ENCODE assay signal across 7 cellular contexts in the genomic region with DNA sequence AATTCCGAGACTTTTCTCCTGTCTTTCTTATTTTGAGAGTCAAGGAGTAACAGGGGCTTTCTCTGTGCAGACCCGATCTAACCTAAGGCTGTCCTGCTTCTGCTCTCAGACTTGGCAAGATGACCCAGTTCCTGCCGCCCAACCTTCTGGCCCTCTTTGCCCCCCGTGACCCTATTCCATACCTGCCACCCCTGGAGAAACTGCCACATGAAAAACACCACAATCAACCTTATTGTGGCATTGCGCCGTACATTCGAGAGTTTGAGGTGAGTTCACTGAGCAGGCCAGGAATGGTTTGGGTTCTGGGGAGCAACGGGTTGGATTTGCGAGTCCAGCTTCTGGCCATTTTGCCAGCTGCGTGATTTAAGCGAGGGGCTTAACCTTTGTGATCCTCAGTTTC. TPM values are rescaled to one million over a fixed set of nuclear protein-coding genes. Genes with fewer than 3 reads are reported as not detected.
DNase-seq lines count a peak whose midpoint lies in the region; ATAC-seq and TF ChIP-seq lines count a peak whose summit lies in the region.

No MANE protein-coding gene starts in this region.

- H3K4me3 ChIP-seq in HUES48 (ENCODE audit: low read depth, low read length) (peak overlapping the region; percentile 93), stomach (peak overlapping the region; percentile 83 to 98 (median 89))

- 20 to 35% (median 32%) methylated on average over 11 of the region's 11 CpGs for WGBS in stomach, 5 donors

- ATAC-seq in GM21360 (IDR thresholded peaks at IDR 0.05; ENCODE audit: unreplicated experiment): no peak
- no peak for ATAC-seq in GM19023 (IDR thresholded peaks at IDR 0.05; ENCODE audit: unreplicated experiment)

- H3K27ac Mint-ChIP-seq in activated T-helper 2 cell treated with anti-CD3 and anti-CD28 coated beads, Interferon-gamma antibody, Interleukin-2, Interleukin-4, amounts not matched to agents 10 μg/mL and 5 μg/mL and 100 μg/mL, durations not matched to agents 14 hours and 24 hours and 36 hours: peak overlapping the region; percentile 76
- H3K27ac Mint-ChIP-seq in immature natural killer cell: peak overlapping the region; percentile 80 to 96 (median 92)

- DNase-seq in activated T-helper 2 cell treated with anti-CD3 and anti-CD28 coated beads, Interferon-gamma antibody, Interleukin-2, Interleukin-4, amounts not matched to agents 10 μg/mL and 5 μg/mL and 100 μg/mL, durations not matched to agents 14 hours and 24 hours and 36 hours (ENCODE audit: low spot score): no peak
- DNase-seq in immature natural killer cell: no peak
- no peak for DNase-seq in stomach
- no peak for DNase-seq in NAMALWA (ENCODE audit: low spot score)

- H3K36me3 ChIP-seq in HUES48 (ENCODE audit: control insufficient read depth, insufficient read depth, low read length): peaks cover 36% of the 10 kb centered on the region
- H3K36me3 ChIP-seq in stomach: peaks cover 26 to 44% (median 40%) of the 10 kb centered on the region in 4 donors

- no peak for TF ChIP-seq POLR2A in stomach (IDR thresholded peaks at IDR 0.05)

- no peaks in the 10 kb centered on the region for H3K9me3 ChIP-seq in HUES48 (ENCODE audit: control insufficient read depth, insufficient read depth, low read length)
- H3K9me3 ChIP-seq in stomach: no peaks in the 10 kb centered on the region

- H3K4me1 ChIP-seq in HUES48 (ENCODE audit: control insufficient read depth, insufficient read depth, low read length) (peaks cover 2% of the 10 kb centered on the region; the same call in 1 of the 2 replicates), stomach (peaks cover 24 to 44% (median 40%) of the 10 kb centered on the region in 4 donors)

- H3K4me1 Mint-ChIP-seq in activated T-helper 2 cell treated with anti-CD3 and anti-CD28 coated beads, Interferon-gamma antibody, Interleukin-2, Interleukin-4, amounts not matched to agents 10 μg/mL and 5 μg/mL and 100 μg/mL, durations not matched to agents 14 hours and 24 hours and 36 hours (ENCODE audit: low read depth): peaks cover 21% of the 10 kb centered on the region
- peaks cover 37 to 41% of the 10 kb centered on the region in 2 donors for H3K4me1 Mint-ChIP-seq in immature natural killer cell

- peaks cover 41% of the 10 kb centered on the region for H3K36me3 Mint-ChIP-seq in activated T-helper 2 cell treated with anti-CD3 and anti-CD28 coated beads, Interferon-gamma antibody, Interleukin-2, Interleukin-4, amounts not matched to agents 10 μg/mL and 5 μg/mL and 100 μg/mL, durations not matched to agents 14 hours and 24 hours and 36 hours (ENCODE audit: low read depth)
- H3K36me3 Mint-ChIP-seq in immature natural killer cell: peaks cover 5 to 11% (median 7%) of the 10 kb centered on the region in 3 donors

- H3K27me3 Mint-ChIP-seq in activated T-helper 2 cell treated with anti-CD3 and anti-CD28 coated beads, Interferon-gamma antibody, Interleukin-2, Interleukin-4, amounts not matched to agents 10 μg/mL and 5 μg/mL and 100 μg/mL, durations not matched to agents 14 hours and 24 hours and 36 hours (ENCODE audit: low read depth): no peaks in the 10 kb centered on the region
- H3K27me3 Mint-ChIP-seq in immature natural killer cell (ENCODE audit: low read depth in 3 of 3): peaks cover 20 to 21% (median 20%) of the 10 kb centered on the region in 3 donors

- peak overlapping the region; percentile 91 for H3K9ac ChIP-seq in HUES48 (ENCODE audit: low read depth, low read length)

- H3K4me3 Mint-ChIP-seq in activated T-helper 2 cell treated with anti-CD3 and anti-CD28 coated beads, Interferon-gamma antibody, Interleukin-2, Interleukin-4, amounts not matched to agents 10 μg/mL and 5 μg/mL and 100 μg/mL, durations not matched to agents 14 hours and 24 hours and 36 hours (ENCODE audit: low read depth): peak overlapping the region; percentile 99
- H3K4me3 Mint-ChIP-seq in immature natural killer cell: peak overlapping the region; percentile 93 to 96 (median 95)

- H3K27me3 ChIP-seq in HUES48 (ENCODE audit: control insufficient read depth, insufficient read depth, low read length): no peaks in the 10 kb centered on the region
- no peaks in the 10 kb centered on the region for H3K27me3 ChIP-seq in stomach

- intact Hi-C loops in activated T-helper 2 cell treated with anti-CD3 and anti-CD28 coated beads, Interferon-gamma antibody, Interleukin-2, Interleukin-4, amounts not matched to agents 10 μg/mL and 5 μg/mL and 100 μg/mL, durations not matched to agents 14 hours and 24 hours and 36 hours (cut with micrococcal nuclease): no loop called here
- intact Hi-C loops in stomach (cut with DNase I; ENCODE audit: low total_unique reads): no loop called here

- TF ChIP-seq CTCF in stomach (IDR thresholded peaks at IDR 0.05): no peak

- no peaks in the 10 kb centered on the region for H3K9me3 Mint-ChIP-seq in activated T-helper 2 cell treated with anti-CD3 and anti-CD28 coated beads, Interferon-gamma antibody, Interleukin-2, Interleukin-4, amounts not matched to agents 10 μg/mL and 5 μg/mL and 100 μg/mL, durations not matched to agents 14 hours and 24 hours and 36 hours
- H3K9me3 Mint-ChIP-seq in immature natural killer cell: no peaks in the 10 kb centered on the region

- no peak for TF ChIP-seq EP300 in stomach (IDR thresholded peaks at IDR 0.05)

- H3K27ac ChIP-seq in HUES48 (ENCODE audit: low read depth, low read length) (no peak overlapping the region), stomach (peak overlapping the region in 3 of 5 donors; percentile 91 to 94 (median 93))

RNA-seq across cellular contexts. Expression of gene SNRNP70, which starts 1.0 kb away (rescaled TPM):
- total RNA-seq in activated T-helper 2 cell treated with anti-CD3 and anti-CD28 coated beads, Interferon-gamma antibody, Interleukin-2, Interleukin-4, amounts not matched to agents 10 μg/mL and 5 μg/mL and 100 μg/mL, durations not matched to agents 14 hours and 24 hours and 36 hours: 259 and 279 TPM in 2 replicates
- polyA plus RNA-seq in immature natural killer cell: 10 to 100 TPM; 42.6 to 84.4 (median 48.8) TPM
- total RNA-seq in stomach: 1,000 to 10,000 TPM in 1 of 5 donors, 100 to 1,000 TPM in 4; 163 to 3,365 (median 235) TPM
- polyA plus RNA-seq in stomach: 100 to 1,000 TPM; 170 to 258 (median 192) TPM

RNA-seq across cellular contexts. Expression of gene KCNA7, which starts 13.8 kb away (rescaled TPM):
- total RNA-seq in activated T-helper 2 cell treated with anti-CD3 and anti-CD28 coated beads, Interferon-gamma antibody, Interleukin-2, Interleukin-4, amounts not matched to agents 10 μg/mL and 5 μg/mL and 100 μg/mL, durations not matched to agents 14 hours and 24 hours and 36 hours: not detected in 2 replicates
- not detected for polyA plus RNA-seq in immature natural killer cell
- total RNA-seq in stomach: not detected
- polyA plus RNA-seq in stomach: not detected

RNA-seq across cellular contexts. Expression of gene NTF4, which starts 21.7 kb away (rescaled TPM):
- not detected in 2 replicates for total RNA-seq in activated T-helper 2 cell treated with anti-CD3 and anti-CD28 coated beads, Interferon-gamma antibody, Interleukin-2, Interleukin-4, amounts not matched to agents 10 μg/mL and 5 μg/mL and 100 μg/mL, durations not matched to agents 14 hours and 24 hours and 36 hours
- polyA plus RNA-seq in immature natural killer cell (not detected), stomach (10 to 100 TPM in 1 of 3 donors, not detected in 2; 17.5 TPM)
- total RNA-seq in stomach: not detected

RNA-seq across cellular contexts. Expression of gene LIN7B, which starts 27.9 kb away (rescaled TPM):
- total RNA-seq in activated T-helper 2 cell treated with anti-CD3 and anti-CD28 coated beads, Interferon-gamma antibody, Interleukin-2, Interleukin-4, amounts not matched to agents 10 μg/mL and 5 μg/mL and 100 μg/mL, durations not matched to agents 14 hours and 24 hours and 36 hours: 5.9 and 7.7 TPM in 2 replicates
- polyA plus RNA-seq in immature natural killer cell: 1 to 10 TPM; 3.2 to 6.9 (median 5.6) TPM
- total RNA-seq in stomach: 100 to 1,000 TPM in 1 of 5 donors, 10 to 100 TPM in 2, 1 to 10 TPM in 1, not detected in 1; 5.5 to 118 (median 30.5) TPM
- polyA plus RNA-seq in stomach: 10 to 100 TPM in 2 of 3 donors, 1 to 10 TPM in 1; 4.0 to 18.1 (median 11.5) TPM

RNA-seq across cellular contexts. Expression of gene CGB7, which starts 28.7 kb away (rescaled TPM):
- total RNA-seq in activated T-helper 2 cell treated with anti-CD3 and anti-CD28 coated beads, Interferon-gamma antibody, Interleukin-2, Interleukin-4, amounts not matched to agents 10 μg/mL and 5 μg/mL and 100 μg/mL, durations not matched to agents 14 hours and 24 hours and 36 hours: not detected in 2 replicates
- polyA plus RNA-seq in immature natural killer cell: not detected
- total RNA-seq in stomach: not detected
- 1 to 10 TPM in 1 of 3 donors, not detected in 2; 3.8 TPM for polyA plus RNA-seq in stomach
